In the genomic region with DNA sequence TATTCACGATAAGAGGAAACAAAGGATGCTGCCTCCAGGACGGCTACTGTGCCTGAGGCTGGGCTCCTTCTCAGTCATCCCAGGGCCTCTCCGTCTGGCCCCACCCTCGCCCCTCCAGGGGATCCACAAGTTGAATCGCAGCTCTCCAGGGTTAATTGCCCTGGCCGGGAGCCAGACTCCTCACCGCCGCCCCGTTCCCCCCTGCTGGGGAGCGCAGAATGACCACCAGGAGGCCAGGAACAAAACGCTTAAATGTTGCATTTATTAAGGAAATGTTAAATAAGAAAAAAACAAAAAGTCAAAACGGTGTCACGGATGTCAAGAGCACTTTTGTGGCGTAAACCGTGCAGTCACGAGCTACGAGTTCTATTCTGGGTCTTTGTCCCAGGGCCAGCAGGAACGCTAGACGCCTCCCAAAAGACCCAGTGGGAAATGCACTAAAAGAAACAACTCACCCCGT, we compare ENCODE assay signal across 9 cellular contexts. TPM values are rescaled to one million over a fixed set of nuclear protein-coding genes. Genes with fewer than 3 reads are reported as not detected.
DNase-seq lines count a peak whose midpoint lies in the region; ATAC-seq and TF ChIP-seq lines count a peak whose summit lies in the region.
"Had no signal": no experiment of that assay in that cellular context is flagged by ENCODE, and none has a peak within 500 bp of the region (broad histone marks: within the 10 kb centered on the region; RNA-seq: fewer than 3 reads in every experiment).

No MANE protein-coding gene starts in this region.

- H3K9me3 ChIP-seq in PC-3 (ENCODE audit: low read length) (no peaks in the 10 kb centered on the region), thoracic aorta (no peaks in the 10 kb centered on the region)

- POLR2A ChIA-PET in PC-3 (lab: Charles Lee; ENCODE audit: unreplicated experiment) = no interaction called here

- BruUV-seq in PC-3 (replicated peaks; lab: Mats Ljungman, UMichigan) = no TSS peak

- no peak overlapping the region for H3K9ac ChIP-seq in PC-3 (ENCODE audit: low read length)

- DNase-seq in activated CD4-positive, alpha-beta T cell treated with anti-CD3 and anti-CD28 coated beads for 48 hours = peak; percentile 5
- no peak for DNase-seq in activated CD4-positive, alpha-beta T cell treated with anti-CD3 and anti-CD28 coated beads for 1 hour
- DNase-seq in PC-3 = no peak
- DNase-seq in thoracic aorta (ENCODE audit: low spot score) = no peak
- DNase-seq in COLO829 (ENCODE audit: low spot score) = no peak
- DNase-seq in UCSD-AML1 (lab: John Stamatoyannopoulos, UW; ENCODE audit: unreplicated experiment) = no peak

- intact Hi-C loops in PC-3 (cut with micrococcal nuclease) = loop anchor here (5.0 kb wide), 1 partner anchor 315 kb away; no protein-coding TSS in a partner anchor

- TF ChIP-seq CTCF in PC-3 (conservative IDR thresholded peaks at IDR 0.05; ENCODE audit: low read depth, low read length) = peak; percentile 33; the same call in 1 of the 2 replicates
- TF ChIP-seq CTCF in thoracic aorta (IDR thresholded peaks at IDR 0.05) = no peak

- no peaks in the 10 kb centered on the region for H3K9me2 ChIP-seq in PC-3 (replicated peaks; ENCODE audit: low read length)

- peak overlapping the region; percentile 45 for H3K4me2 ChIP-seq in PC-3 (ENCODE audit: low read length)

- H3F3A ChIP-seq in PC-3 (ENCODE audit: low read length, unreplicated experiment) = no peaks in the 10 kb centered on the region

- H3K27me3 ChIP-seq in PC-3 (ENCODE audit: low read length) (peaks cover 32% of the 10 kb centered on the region), thoracic aorta (replicated peaks; ENCODE audit: insufficient read depth) (no peaks in the 10 kb centered on the region)

- H3K4me3 ChIP-seq in PC-3 (ENCODE audit: low read length) (peak overlapping the region; percentile 15; the same call in 1 of the 2 replicates), iPS-11a (ENCODE audit: low read depth, low read length) (peak overlapping the region; percentile 89), thoracic aorta (peak overlapping the region; percentile 71)

- CTCF ChIA-PET in PC-3 (lab: Charles Lee) = no interaction called here

- no peaks in the 10 kb centered on the region for H4K20me1 ChIP-seq in PC-3 (ENCODE audit: low read length)

- H3K36me3 ChIP-seq in PC-3 (ENCODE audit: low read depth, low read length) (no peaks in the 10 kb centered on the region), thoracic aorta (no peaks in the 10 kb centered on the region)

- no peaks in the 10 kb centered on the region for H3K79me2 ChIP-seq in PC-3 (ENCODE audit: low read length)

- ATAC-seq in PC-3 (no peak), thoracic aorta (ENCODE audit: insufficient number of reproducible peaks, low FRiP score, low read depth) (no peak), GM21619 (IDR thresholded peaks at IDR 0.05; ENCODE audit: unreplicated experiment) (no peak)

- H2AFZ ChIP-seq in PC-3 (ENCODE audit: low read length) = no peak overlapping the region

- H3K27ac ChIP-seq in PC-3 (ENCODE audit: low read length) = no peak overlapping the region
- no peak overlapping the region for H3K27ac ChIP-seq in thoracic aorta
- H3K27ac ChIP-seq: epithelial cell of prostate had no signal

- peaks cover 11% of the 10 kb centered on the region for H3K4me1 ChIP-seq in PC-3 (ENCODE audit: insufficient read depth, low read length)
- H3K4me1 ChIP-seq in thoracic aorta (ENCODE audit: control insufficient read depth in 1 of 2, low read depth in 2 of 2) = peaks cover 11 to 24% of the 10 kb centered on the region in 2 donors

RNA-seq across cellular contexts. Expression of gene RPRM, which starts 1.4 kb away (rescaled TPM):
- total RNA-seq in PC-3 (2014; rRNA removed) = 1.4 and 2.6 TPM in 2 replicates
- total RNA-seq in thoracic aorta = not detected

Comparison
In these comparisons a context has a peak if more than half of its experiments do, and no peak if none do; other contexts are left out.
1. H3K4me3 ChIP-seq: peak in every context shown above with its lines; median percentile 89 in iPS-11a; 71 in thoracic aorta; 15 in PC-3.